Comparison of ENCODE assay signal across 16 cellular contexts in genomic region chr2:71578665-71579371, GRCh38.
DNase-seq lines count a peak whose midpoint lies in the region; ATAC-seq and TF ChIP-seq lines count a peak whose summit lies in the region.
"Had no signal": no experiment of that assay in that cellular context is flagged by ENCODE, and none has a peak within 500 bp of the region (broad histone marks: within the 10 kb centered on the region; RNA-seq: fewer than 3 reads in every experiment).

No MANE protein-coding gene starts in this region.

- TF ChIP-seq CTCF in esophagus muscularis mucosa (IDR thresholded peaks at IDR 0.05) (no peak), left lung (IDR thresholded peaks at IDR 0.05) (no peak), spleen (IDR thresholded peaks at IDR 0.05 in 8 of 11, conservative IDR thresholded peaks at IDR 0.05 in 3 of 11) (no peak)

- H3K36me3 ChIP-seq in esophagus muscularis mucosa, result peaks cover 0 to 43% (median 12%) of the 10 kb centered on the region in 4 donors
- peaks cover 0 to 86% of the 10 kb centered on the region in 2 donors for H3K36me3 ChIP-seq in left lung
- H3K36me3 ChIP-seq in spleen, result peaks cover 0 to 100% (median 4%) of the 10 kb centered on the region in 6 donors

- H3K27me3 ChIP-seq in esophagus muscularis mucosa (no peaks in the 10 kb centered on the region), left lung (no peaks in the 10 kb centered on the region), spleen (replicated peaks in 1 of 7) (no peaks in the 10 kb centered on the region)

- TF ChIP-seq EP300 in esophagus muscularis mucosa (IDR thresholded peaks at IDR 0.05), result peak; percentile 19

- DNase-seq in GM04504 (ENCODE audit: low read depth) (peak; percentile 25), esophagus muscularis mucosa (ENCODE audit: extremely low spot score) (no peak), left lung (peak in 1 of 2 donors; percentile 39), spleen (no peak)
- DNase-seq in activated CD4-positive, alpha-beta T cell treated with anti-CD3 and anti-CD28 coated beads for 4 hours, result no peak
- DNase-seq: activated CD8-positive, alpha-beta T cell treated with anti-CD3 and anti-CD28 coated beads for 36 hours; activated naive CD4-positive, alpha-beta T cell treated with anti-CD3 and anti-CD28 coated beads, Interleukin-2, amount 50 U/mL, for 16 hours; effector CD8-positive, alpha-beta T cell; NCI-H1694; stimulated activated CD4-positive, alpha-beta T cell treated with anti-CD3 and anti-CD28 coated beads, Interleukin-4, amount 100 ng/mL, for 24 hours; trophoblast cell had no signal

- peak overlapping the region; percentile 4 to 40 (median 27) for H3K4me3 ChIP-seq in esophagus muscularis mucosa
- H3K4me3 ChIP-seq in left lung, result no peak overlapping the region
- no peak overlapping the region for H3K4me3 ChIP-seq in spleen

- H3K27ac ChIP-seq in esophagus muscularis mucosa (replicated peaks in 1 of 4), result peak overlapping the region; percentile 69 to 83 (median 74)
- H3K27ac ChIP-seq in left lung, result peak overlapping the region; percentile 7 to 57
- H3K27ac ChIP-seq in spleen, result peak overlapping the region in 6 of 8 donors; percentile 22 to 63 (median 46)
- H3K27ac ChIP-seq: C4-2B had no signal

- TF ChIP-seq POLR2A in esophagus muscularis mucosa (IDR thresholded peaks at IDR 0.05; ENCODE audit: low read depth) (no peak), spleen (IDR thresholded peaks at IDR 0.05) (no peak)

- H3K4me1 ChIP-seq in esophagus muscularis mucosa (peaks cover 3 to 34% (median 26%) of the 10 kb centered on the region in 4 donors), left lung (no peaks in the 10 kb centered on the region), spleen (peaks cover 0 to 33% (median 6%) of the 10 kb centered on the region in 6 donors)

- no peaks in the 10 kb centered on the region for H3K9me3 ChIP-seq in esophagus muscularis mucosa
- no peaks in the 10 kb centered on the region for H3K9me3 ChIP-seq in left lung
- no peaks in the 10 kb centered on the region for H3K9me3 ChIP-seq in spleen

- 68% methylated on average over 25 of the region's 25 CpGs for WGBS in esophagus muscularis mucosa
- 76 to 83% (median 78%) methylated on average over 25 of the region's 25 CpGs for WGBS in spleen, 5 donors

- intact Hi-C loops in esophagus muscularis mucosa (cut with DNase I) (no loop called here), left lung (cut with DNase I) (no loop called here), spleen (cut with DNase I; ENCODE audit: low total_unique reads) (no loop called here)

- ATAC-seq in left lung (peak; percentile 57), HG02763 (IDR thresholded peaks at IDR 0.05; ENCODE audit: unreplicated experiment) (no peak), GM18511 (IDR thresholded peaks at IDR 0.05; ENCODE audit: unreplicated experiment) (no peak), HG03159 (IDR thresholded peaks at IDR 0.05; ENCODE audit: unreplicated experiment) (no peak)
- ATAC-seq: activated CD8-positive, alpha-beta T cell treated with anti-CD3 and anti-CD28 coated beads for 36 hours; HepG2 had no signal

Comparison
In these comparisons a context has a peak if more than half of its experiments do, and no peak if none do; other contexts are left out.
1. H3K4me3 ChIP-seq: peak in esophagus muscularis mucosa (4 of 4); none in left lung (0 of 2) and spleen (0 of 8).
2. Peak in every context shown above with its lines, with median percentiles within 50 percentile points of each other: H3K27ac ChIP-seq.